In genomic region chr5:1199649-1200494, GRCh38 we compare ENCODE assay signal across 1 cellular context.
TF ChIP-seq lines count a peak whose summit lies in the region.

No MANE protein-coding gene starts in this region.

TF ChIP-seq in K562, 482 proteins besides CTCF, POLR2A, EP300 and RAD21 (continued from another document and continues in another):
- TF ChIP-seq SRF (CRISPR knock-in tag; IDR thresholded peaks at IDR 0.05) (0 out of 4 replicates have a peak, but pooled peaks of 1 of the 2 experiments have one; percentile 64), DACH1 (IDR thresholded peaks at IDR 0.05; ENCODE audit: partially characterized antibody) (no peak), TOE1 (IDR thresholded peaks at IDR 0.05; ENCODE audit: borderline replicate concordance) (peak; percentile 80), TOE1 (CRISPR knock-in tag; IDR thresholded peaks at IDR 0.05; ENCODE audit: borderline replicate concordance, low read depth) (no peak), CREB3L1 (IDR thresholded peaks at IDR 0.05; ENCODE audit: borderline replicate concordance, low read depth) (no peak), RFX7 (CRISPR knock-in tag; IDR thresholded peaks at IDR 0.05) (0 out of 2 replicates have a peak, but pooled peaks have one; percentile 36), POLR2AphosphoS5 (IDR thresholded peaks at IDR 0.05; ENCODE audit: control insufficient read depth, insufficient read depth, low read depth, low read length) (0 out of 2 replicates have a peak, but pooled peaks have one; percentile 23), PTBP1 (IDR thresholded peaks at IDR 0.05; ENCODE audit: low read depth, low read length) (no peak), ZKSCAN8 (CRISPR knock-in tag; IDR thresholded peaks at IDR 0.05) (peak; percentile 44; the same call in 1 of the 2 replicates), ZNF133 (CRISPR knock-in tag; IDR thresholded peaks at IDR 0.05) (no peak), MEIS2 (IDR thresholded peaks at IDR 0.05; ENCODE audit: partially characterized antibody) (peak; percentile 54), COPS2 (conservative IDR thresholded peaks at IDR 0.05) (no peak), BMI1 (IDR thresholded peaks at IDR 0.05; ENCODE audit: low read length) (no peak), ZNF79 (CRISPR knock-in tag; IDR thresholded peaks at IDR 0.05; ENCODE audit: low read depth) (peak; percentile 43; the same call in 1 of the 2 replicates), CEBPB (tag; IDR thresholded peaks at IDR 0.05) (no peak), NONO (IDR thresholded peaks at IDR 0.05; ENCODE audit: low read depth in 2 of 2, low read length in 1 of 2) (no peak), CBFA2T2 (conservative IDR thresholded peaks at IDR 0.05) (peak; percentile 70), LCOR (CRISPR knock-in tag; IDR thresholded peaks at IDR 0.05) (peak; percentile 79; the same call in 1 of the 2 replicates), PTRF (tag; IDR thresholded peaks at IDR 0.05) (peak; percentile 17; the same call in 1 of the 2 replicates), RBM22 (IDR thresholded peaks at IDR 0.05; ENCODE audit: low read depth, low read length, poor library complexity, severe bottlenecking) (no peak), ZNF436 (CRISPR knock-in tag; IDR thresholded peaks at IDR 0.05) (no peak), ETV5 (CRISPR knock-in tag; IDR thresholded peaks at IDR 0.05; ENCODE audit: low read depth) (0 out of 2 replicates have a peak, but pooled peaks have one; percentile 4), BRD4 (IDR thresholded peaks at IDR 0.05) (peak; percentile 83), TAL1 (IDR thresholded peaks at IDR 0.05) (peak; percentile 40; the same call in 1 of the 2 replicates), NCOA4 (IDR thresholded peaks at IDR 0.05; ENCODE audit: partially characterized antibody) (no peak), SMARCE1 (IDR thresholded peaks at IDR 0.05) (peak; percentile 47), ZNF583 (CRISPR knock-in tag; IDR thresholded peaks at IDR 0.05) (peak; percentile 82; the same call in 1 of the 2 replicates), LEF1 (IDR thresholded peaks at IDR 0.05) (peak; percentile 86; the same call in 1 of the 2 replicates), NFATC3 (IDR thresholded peaks at IDR 0.05) (peak; percentile 90), MAFK (IDR thresholded peaks at IDR 0.05; ENCODE audit: low read length) (peak; percentile 72), GTF2B (IDR thresholded peaks at IDR 0.05; ENCODE audit: extremely low read depth, insufficient read length) (no peak), ZFP30 (CRISPR knock-in tag; IDR thresholded peaks at IDR 0.05; ENCODE audit: borderline replicate concordance) (0 out of 2 replicates have a peak, but pooled peaks have one; percentile 14), ZNF592 (IDR thresholded peaks at IDR 0.05) (peak; percentile 66; the same call in 1 of the 2 replicates), KAT7 (CRISPR knock-in tag; IDR thresholded peaks at IDR 0.05; ENCODE audit: borderline replicate concordance) (no peak), CHD4 (IDR thresholded peaks at IDR 0.05; ENCODE audit: insufficient read depth, insufficient replicate concordance, low read depth, low read length, poor library complexity, severe bottlenecking) (peak; percentile 72), HIVEP1 (CRISPR knock-in tag; IDR thresholded peaks at IDR 0.05) (peak; percentile 78; the same call in 1 of the 2 replicates)
- TF ChIP-seq, protein P1, sequence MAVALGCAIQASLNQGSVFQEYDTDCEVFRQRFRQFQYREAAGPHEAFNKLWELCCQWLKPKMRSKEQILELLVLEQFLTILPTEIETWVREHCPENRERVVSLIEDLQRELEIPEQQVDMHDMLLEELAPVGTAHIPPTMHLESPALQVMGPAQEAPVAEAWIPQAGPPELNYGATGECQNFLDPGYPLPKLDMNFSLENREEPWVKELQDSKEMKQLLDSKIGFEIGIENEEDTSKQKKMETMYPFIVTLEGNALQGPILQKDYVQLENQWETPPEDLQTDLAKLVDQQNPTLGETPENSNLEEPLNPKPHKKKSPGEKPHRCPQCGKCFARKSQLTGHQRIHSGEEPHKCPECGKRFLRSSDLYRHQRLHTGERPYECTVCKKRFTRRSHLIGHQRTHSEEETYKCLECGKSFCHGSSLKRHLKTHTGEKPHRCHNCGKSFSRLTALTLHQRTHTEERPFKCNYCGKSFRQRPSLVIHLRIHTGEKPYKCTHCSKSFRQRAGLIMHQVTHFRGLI (CRISPR knock-in tag; IDR thresholded peaks at IDR 0.05): peak; percentile 63; the same call in 1 of the 2 replicates
- TF ChIP-seq, protein P2, sequence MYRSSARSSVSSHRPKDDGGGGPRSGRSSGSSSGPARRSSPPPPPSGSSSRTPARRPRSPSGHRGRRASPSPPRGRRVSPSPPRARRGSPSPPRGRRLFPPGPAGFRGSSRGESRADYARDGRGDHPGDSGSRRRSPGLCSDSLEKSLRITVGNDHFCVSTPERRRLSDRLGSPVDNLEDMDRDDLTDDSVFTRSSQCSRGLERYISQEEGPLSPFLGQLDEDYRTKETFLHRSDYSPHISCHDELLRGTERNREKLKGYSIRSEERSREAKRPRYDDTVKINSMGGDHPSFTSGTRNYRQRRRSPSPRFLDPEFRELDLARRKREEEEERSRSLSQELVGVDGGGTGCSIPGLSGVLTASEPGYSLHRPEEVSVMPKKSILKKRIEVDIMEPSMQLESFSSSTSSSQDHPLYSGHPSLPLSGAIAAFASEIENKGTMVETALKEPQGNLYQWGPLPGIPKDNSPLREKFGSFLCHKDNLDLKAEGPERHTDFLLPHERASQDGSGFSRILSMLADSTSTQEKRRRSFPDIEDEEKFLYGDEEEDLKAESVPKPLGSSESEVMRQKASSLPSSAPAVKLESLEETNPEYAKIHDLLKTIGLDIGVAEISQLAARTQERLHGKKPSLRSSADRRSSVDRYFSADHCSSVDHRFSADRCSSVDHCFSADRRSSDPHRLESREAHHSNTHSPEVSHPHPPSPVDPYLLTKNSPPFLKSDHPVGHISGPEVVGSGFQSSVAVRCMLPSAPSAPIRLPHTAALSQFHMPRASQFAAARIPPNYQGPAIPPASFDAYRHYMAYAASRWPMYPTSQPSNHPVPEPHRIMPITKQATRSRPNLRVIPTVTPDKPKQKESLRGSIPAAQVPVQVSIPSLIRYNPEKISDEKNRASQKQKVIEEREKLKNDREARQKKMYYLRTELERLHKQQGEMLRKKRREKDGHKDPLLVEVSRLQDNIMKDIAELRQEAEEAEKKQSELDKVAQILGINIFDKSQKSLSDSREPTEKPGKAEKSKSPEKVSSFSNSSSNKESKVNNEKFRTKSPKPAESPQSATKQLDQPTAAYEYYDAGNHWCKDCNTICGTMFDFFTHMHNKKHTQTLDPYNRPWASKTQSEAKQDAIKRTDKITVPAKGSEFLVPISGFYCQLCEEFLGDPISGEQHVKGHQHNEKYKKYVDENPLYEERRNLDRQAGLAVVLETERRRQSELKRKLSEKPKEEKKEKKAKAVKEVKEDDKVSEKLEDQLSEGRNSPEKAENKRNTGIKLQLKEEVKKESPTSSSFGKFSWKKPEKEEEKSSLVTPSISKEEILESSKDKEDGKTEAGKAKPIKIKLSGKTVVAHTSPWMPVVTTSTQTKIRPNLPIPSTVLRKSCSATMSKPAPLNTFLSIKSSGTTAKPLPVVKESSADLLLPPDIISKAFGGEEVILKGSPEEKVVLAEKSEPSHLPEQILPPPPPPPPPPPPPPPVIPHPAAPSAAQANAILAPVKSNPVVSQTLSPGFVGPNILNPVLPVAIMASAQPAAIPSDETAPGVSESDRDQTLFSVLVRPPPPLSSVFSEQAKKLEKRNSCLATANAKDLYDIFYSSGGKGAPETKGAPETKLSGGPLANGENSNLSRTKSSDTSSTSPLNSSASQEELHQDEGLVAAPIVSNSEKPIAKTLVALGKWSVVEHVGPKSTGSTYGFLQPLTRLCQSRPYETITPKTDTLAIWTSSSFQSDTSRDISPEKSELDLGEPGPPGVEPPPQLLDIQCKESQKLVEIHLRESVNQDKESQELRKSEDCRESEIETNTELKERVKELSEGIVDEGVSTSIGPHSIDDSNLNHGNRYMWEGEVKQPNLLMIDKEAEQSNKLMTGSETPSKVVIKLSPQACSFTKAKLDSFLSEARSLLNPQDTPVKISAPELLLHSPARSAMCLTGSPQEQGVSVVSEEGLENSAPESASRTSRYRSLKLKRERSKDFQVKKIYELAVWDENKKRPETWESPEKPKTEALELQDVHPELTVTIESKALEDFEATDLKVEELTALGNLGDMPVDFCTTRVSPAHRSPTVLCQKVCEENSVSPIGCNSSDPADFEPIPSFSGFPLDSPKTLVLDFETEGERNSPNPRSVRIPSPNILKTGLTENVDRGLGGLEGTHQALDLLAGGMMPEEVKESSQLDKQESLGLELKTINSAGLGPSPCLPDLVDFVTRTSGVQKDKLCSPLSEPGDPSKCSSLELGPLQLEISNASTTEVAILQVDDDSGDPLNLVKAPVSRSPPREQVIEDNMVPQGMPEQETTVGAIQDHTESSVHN (IDR thresholded peaks at IDR 0.05; ENCODE audit: borderline replicate concordance in 1 of 2, low read depth in 1 of 2): peak in 1 of 2 experiments; percentile 70; a peak in 2 of 4 replicates
- TF ChIP-seq, protein P3, sequence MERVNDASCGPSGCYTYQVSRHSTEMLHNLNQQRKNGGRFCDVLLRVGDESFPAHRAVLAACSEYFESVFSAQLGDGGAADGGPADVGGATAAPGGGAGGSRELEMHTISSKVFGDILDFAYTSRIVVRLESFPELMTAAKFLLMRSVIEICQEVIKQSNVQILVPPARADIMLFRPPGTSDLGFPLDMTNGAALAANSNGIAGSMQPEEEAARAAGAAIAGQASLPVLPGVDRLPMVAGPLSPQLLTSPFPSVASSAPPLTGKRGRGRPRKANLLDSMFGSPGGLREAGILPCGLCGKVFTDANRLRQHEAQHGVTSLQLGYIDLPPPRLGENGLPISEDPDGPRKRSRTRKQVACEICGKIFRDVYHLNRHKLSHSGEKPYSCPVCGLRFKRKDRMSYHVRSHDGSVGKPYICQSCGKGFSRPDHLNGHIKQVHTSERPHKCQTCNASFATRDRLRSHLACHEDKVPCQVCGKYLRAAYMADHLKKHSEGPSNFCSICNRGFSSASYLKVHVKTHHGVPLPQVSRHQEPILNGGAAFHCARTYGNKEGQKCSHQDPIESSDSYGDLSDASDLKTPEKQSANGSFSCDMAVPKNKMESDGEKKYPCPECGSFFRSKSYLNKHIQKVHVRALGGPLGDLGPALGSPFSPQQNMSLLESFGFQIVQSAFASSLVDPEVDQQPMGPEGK (CRISPR knock-in tag; IDR thresholded peaks at IDR 0.05; ENCODE audit: borderline replicate concordance): peak; percentile 61; the same call in 1 of the 2 replicates
- TF ChIP-seq, protein P4, sequence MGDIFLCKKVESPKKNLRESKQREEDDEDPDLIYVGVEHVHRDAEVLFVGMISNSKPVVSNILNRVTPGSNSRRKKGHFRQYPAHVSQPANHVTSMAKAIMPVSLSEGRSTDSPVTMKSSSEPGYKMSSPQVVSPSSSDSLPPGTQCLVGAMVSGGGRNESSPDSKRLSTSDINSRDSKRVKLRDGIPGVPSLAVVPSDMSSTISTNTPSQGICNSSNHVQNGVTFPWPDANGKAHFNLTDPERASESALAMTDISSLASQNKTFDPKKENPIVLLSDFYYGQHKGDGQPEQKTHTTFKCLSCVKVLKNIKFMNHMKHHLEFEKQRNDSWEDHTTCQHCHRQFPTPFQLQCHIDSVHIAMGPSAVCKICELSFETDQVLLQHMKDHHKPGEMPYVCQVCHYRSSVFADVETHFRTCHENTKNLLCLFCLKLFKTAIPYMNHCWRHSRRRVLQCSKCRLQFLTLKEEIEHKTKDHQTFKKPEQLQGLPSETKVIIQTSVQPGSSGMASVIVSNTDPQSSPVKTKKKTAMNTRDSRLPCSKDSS (IDR thresholded peaks at IDR 0.05; ENCODE audit: low read depth, partially characterized antibody): peak; percentile 65
